In the genomic region with DNA sequence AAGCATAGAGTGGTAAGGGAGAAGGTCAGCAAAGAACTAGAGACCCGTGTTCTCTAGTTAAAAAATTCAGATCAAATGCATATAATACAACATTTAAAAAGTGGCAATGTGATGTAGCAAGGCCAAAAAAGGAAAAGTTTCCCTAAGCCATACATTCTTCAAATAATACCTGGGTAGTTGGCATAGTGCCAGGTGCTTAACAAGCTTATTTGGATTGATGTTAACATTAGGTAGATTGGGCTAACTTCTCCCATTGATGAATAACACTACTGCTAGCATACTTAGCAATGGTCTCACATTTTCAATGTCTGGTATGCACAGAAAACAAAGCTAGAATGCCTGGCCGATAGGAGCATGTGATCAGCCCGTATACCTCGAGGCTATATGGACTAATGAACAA, we compare ENCODE assay signal across 1 cellular context.
TF ChIP-seq lines count a peak whose summit lies in the region.

No MANE protein-coding gene starts in this region.

TF ChIP-seq in HEK293, 187 proteins besides CTCF, POLR2A, EP300 and RAD21 (continued from another document):
- TF ChIP-seq, protein P1, sequence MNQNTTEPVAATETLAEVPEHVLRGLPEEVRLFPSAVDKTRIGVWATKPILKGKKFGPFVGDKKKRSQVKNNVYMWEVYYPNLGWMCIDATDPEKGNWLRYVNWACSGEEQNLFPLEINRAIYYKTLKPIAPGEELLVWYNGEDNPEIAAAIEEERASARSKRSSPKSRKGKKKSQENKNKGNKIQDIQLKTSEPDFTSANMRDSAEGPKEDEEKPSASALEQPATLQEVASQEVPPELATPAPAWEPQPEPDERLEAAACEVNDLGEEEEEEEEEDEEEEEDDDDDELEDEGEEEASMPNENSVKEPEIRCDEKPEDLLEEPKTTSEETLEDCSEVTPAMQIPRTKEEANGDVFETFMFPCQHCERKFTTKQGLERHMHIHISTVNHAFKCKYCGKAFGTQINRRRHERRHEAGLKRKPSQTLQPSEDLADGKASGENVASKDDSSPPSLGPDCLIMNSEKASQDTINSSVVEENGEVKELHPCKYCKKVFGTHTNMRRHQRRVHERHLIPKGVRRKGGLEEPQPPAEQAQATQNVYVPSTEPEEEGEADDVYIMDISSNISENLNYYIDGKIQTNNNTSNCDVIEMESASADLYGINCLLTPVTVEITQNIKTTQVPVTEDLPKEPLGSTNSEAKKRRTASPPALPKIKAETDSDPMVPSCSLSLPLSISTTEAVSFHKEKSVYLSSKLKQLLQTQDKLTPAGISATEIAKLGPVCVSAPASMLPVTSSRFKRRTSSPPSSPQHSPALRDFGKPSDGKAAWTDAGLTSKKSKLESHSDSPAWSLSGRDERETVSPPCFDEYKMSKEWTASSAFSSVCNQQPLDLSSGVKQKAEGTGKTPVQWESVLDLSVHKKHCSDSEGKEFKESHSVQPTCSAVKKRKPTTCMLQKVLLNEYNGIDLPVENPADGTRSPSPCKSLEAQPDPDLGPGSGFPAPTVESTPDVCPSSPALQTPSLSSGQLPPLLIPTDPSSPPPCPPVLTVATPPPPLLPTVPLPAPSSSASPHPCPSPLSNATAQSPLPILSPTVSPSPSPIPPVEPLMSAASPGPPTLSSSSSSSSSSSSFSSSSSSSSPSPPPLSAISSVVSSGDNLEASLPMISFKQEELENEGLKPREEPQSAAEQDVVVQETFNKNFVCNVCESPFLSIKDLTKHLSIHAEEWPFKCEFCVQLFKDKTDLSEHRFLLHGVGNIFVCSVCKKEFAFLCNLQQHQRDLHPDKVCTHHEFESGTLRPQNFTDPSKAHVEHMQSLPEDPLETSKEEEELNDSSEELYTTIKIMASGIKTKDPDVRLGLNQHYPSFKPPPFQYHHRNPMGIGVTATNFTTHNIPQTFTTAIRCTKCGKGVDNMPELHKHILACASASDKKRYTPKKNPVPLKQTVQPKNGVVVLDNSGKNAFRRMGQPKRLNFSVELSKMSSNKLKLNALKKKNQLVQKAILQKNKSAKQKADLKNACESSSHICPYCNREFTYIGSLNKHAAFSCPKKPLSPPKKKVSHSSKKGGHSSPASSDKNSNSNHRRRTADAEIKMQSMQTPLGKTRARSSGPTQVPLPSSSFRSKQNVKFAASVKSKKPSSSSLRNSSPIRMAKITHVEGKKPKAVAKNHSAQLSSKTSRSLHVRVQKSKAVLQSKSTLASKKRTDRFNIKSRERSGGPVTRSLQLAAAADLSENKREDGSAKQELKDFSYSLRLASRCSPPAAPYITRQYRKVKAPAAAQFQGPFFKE (tag by site-specific recombination; IDR thresholded peaks at IDR 0.05; ENCODE audit: borderline replicate concordance) = no peak
- no peak for TF ChIP-seq ZNF366 (tag by site-specific recombination; conservative IDR thresholded peaks at IDR 0.05)
- TF ChIP-seq, protein P2, sequence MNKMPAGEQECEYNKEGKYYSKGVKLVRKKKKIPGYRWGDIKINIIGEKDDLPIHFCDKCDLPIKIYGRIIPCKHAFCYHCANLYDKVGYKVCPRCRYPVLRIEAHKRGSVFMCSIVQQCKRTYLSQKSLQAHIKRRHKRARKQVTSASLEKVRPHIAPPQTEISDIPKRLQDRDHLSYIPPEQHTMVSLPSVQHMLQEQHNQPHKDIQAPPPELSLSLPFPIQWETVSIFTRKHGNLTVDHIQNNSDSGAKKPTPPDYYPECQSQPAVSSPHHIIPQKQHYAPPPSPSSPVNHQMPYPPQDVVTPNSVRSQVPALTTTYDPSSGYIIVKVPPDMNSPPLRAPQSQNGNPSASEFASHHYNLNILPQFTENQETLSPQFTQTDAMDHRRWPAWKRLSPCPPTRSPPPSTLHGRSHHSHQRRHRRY (tag by site-specific recombination; IDR thresholded peaks at IDR 0.05) = no peak
- no peak for TF ChIP-seq RBAK (tag by site-specific recombination; IDR thresholded peaks at IDR 0.05)
- no peak for TF ChIP-seq MEIS1 (CRISPR knock-in tag; IDR thresholded peaks at IDR 0.05; ENCODE audit: borderline replicate concordance)
- TF ChIP-seq ZNF670 (tag by site-specific recombination; IDR thresholded peaks at IDR 0.05; ENCODE audit: low read depth) = no peak
- TF ChIP-seq ZBTB48 (tag by site-specific recombination; IDR thresholded peaks at IDR 0.05) = no peak
- TF ChIP-seq, protein P3, sequence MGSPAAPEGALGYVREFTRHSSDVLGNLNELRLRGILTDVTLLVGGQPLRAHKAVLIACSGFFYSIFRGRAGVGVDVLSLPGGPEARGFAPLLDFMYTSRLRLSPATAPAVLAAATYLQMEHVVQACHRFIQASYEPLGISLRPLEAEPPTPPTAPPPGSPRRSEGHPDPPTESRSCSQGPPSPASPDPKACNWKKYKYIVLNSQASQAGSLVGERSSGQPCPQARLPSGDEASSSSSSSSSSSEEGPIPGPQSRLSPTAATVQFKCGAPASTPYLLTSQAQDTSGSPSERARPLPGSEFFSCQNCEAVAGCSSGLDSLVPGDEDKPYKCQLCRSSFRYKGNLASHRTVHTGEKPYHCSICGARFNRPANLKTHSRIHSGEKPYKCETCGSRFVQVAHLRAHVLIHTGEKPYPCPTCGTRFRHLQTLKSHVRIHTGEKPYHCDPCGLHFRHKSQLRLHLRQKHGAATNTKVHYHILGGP (tag by site-specific recombination; IDR thresholded peaks at IDR 0.05) = 0 out of 2 replicates have a peak, but pooled peaks have one; percentile 25
- TF ChIP-seq PRDM1 (tag by site-specific recombination; IDR thresholded peaks at IDR 0.05) = no peak
- no peak for TF ChIP-seq SETDB1 (IDR thresholded peaks at IDR 0.05; ENCODE audit: insufficient read length, low read length)
- TF ChIP-seq, protein P4, sequence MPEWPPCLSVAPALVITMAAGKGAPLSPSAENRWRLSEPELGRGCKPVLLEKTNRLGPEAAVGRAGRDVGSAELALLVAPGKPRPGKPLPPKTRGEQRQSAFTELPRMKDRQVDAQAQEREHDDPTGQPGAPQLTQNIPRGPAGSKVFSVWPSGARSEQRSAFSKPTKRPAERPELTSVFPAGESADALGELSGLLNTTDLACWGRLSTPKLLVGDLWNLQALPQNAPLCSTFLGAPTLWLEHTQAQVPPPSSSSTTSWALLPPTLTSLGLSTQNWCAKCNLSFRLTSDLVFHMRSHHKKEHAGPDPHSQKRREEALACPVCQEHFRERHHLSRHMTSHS (tag by site-specific recombination; IDR thresholded peaks at IDR 0.05) = no peak
- TF ChIP-seq, protein P5, sequence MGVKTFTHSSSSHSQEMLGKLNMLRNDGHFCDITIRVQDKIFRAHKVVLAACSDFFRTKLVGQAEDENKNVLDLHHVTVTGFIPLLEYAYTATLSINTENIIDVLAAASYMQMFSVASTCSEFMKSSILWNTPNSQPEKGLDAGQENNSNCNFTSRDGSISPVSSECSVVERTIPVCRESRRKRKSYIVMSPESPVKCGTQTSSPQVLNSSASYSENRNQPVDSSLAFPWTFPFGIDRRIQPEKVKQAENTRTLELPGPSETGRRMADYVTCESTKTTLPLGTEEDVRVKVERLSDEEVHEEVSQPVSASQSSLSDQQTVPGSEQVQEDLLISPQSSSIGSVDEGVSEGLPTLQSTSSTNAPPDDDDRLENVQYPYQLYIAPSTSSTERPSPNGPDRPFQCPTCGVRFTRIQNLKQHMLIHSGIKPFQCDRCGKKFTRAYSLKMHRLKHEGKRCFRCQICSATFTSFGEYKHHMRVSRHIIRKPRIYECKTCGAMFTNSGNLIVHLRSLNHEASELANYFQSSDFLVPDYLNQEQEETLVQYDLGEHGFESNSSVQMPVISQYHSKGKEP (tag by site-specific recombination; IDR thresholded peaks at IDR 0.05) = peak; percentile 46; the same call in 1 of the 2 replicates
- no peak for TF ChIP-seq ZNF394 (tag by site-specific recombination; IDR thresholded peaks at IDR 0.05; ENCODE audit: borderline replicate concordance)
- no peak for TF ChIP-seq ZNF174 (tag by site-specific recombination; IDR thresholded peaks at IDR 0.05)
- TF ChIP-seq, protein P6, sequence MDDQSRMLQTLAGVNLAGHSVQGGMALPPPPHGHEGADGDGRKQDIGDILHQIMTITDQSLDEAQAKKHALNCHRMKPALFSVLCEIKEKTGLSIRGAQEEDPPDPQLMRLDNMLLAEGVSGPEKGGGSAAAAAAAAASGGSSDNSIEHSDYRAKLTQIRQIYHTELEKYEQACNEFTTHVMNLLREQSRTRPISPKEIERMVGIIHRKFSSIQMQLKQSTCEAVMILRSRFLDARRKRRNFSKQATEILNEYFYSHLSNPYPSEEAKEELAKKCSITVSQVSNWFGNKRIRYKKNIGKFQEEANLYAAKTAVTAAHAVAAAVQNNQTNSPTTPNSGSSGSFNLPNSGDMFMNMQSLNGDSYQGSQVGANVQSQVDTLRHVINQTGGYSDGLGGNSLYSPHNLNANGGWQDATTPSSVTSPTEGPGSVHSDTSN (CRISPR knock-in tag; IDR thresholded peaks at IDR 0.05) = no peak
- TF ChIP-seq SP7 (tag by site-specific recombination; IDR thresholded peaks at IDR 0.05) = no peak
- TF ChIP-seq, protein P7, sequence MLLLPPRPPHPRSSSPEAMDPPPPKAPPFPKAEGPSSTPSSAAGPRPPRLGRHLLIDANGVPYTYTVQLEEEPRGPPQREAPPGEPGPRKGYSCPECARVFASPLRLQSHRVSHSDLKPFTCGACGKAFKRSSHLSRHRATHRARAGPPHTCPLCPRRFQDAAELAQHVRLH (tag by site-specific recombination; IDR thresholded peaks at IDR 0.05) = no peak
- TF ChIP-seq ZNF324 (tag by site-specific recombination; IDR thresholded peaks at IDR 0.05) = no peak
- TF ChIP-seq ZNF558 (tag by site-specific recombination; IDR thresholded peaks at IDR 0.05) = no peak
- TF ChIP-seq WT1 (tag by site-specific recombination; IDR thresholded peaks at IDR 0.05) = no peak
- no peak for TF ChIP-seq ZNF10 (tag by site-specific recombination; IDR thresholded peaks at IDR 0.05)
- TF ChIP-seq ZNF544 (tag by site-specific recombination; IDR thresholded peaks at IDR 0.05) = peak; percentile 61; the same call in 1 of the 2 replicates
- TF ChIP-seq ZNF311 (tag by site-specific recombination; IDR thresholded peaks at IDR 0.05; ENCODE audit: borderline replicate concordance) = no peak
